Comparison of ENCODE assay signal across 8 cellular contexts in genomic region chr6:148559848-148560433, GRCh38.
A peak's percentile ranks its signal among the peaks of the same experiment; 100 is the strongest.
DNase-seq lines count a peak whose midpoint lies in the region; ATAC-seq and TF ChIP-seq lines count a peak whose summit lies in the region.

No MANE protein-coding gene starts in this region.

- TF ChIP-seq POLR2A in stomach (IDR thresholded peaks at IDR 0.05), result no peak

- WGBS in stomach, 5 donors, result 2 to 4% (median 3%) methylated on average over 27 to 46 of the region's 46 CpGs

- peaks cover 8% of the 10 kb centered on the region for H3K4me1 Mint-ChIP-seq in activated T-helper 17 cell treated with anti-CD3 and anti-CD28 coated beads, Interleukin-2, amount 50 U/mL, for 72 hours

- no peak overlapping the region for H3K27ac Mint-ChIP-seq in activated T-helper 17 cell treated with anti-CD3 and anti-CD28 coated beads, Interleukin-2, amount 50 U/mL, for 72 hours

- H3K9me2 ChIP-seq in PC-9 (ENCODE audit: insufficient read depth) (no peaks in the 10 kb centered on the region), neural cell (ENCODE audit: insufficient read depth, low read length) (no peaks in the 10 kb centered on the region)

- no peaks in the 10 kb centered on the region for H3K9me3 Mint-ChIP-seq in activated T-helper 17 cell treated with anti-CD3 and anti-CD28 coated beads, Interleukin-2, amount 50 U/mL, for 72 hours

- POLR2A ChIA-PET in PC-9 (lab: Charles Lee; ENCODE audit: unreplicated experiment), result no interaction called here

- H3K4me2 ChIP-seq in BLaER1 treated with 17β-estradiol and CSF1 and Interleukin-3, amounts not matched to agents 10 nM and 100 nM, result peak overlapping the region; percentile 68 to 96 (median 89)
- peak overlapping the region; percentile 88 for H3K4me2 ChIP-seq in PC-9
- no peak overlapping the region for H3K4me2 ChIP-seq in neural cell (ENCODE audit: low read length)

- peak overlapping the region in 4 of 11 experiments; percentile 22 to 52 (median 34); a peak in 4 of 22 replicates for H3K27ac ChIP-seq in BLaER1 treated with 17β-estradiol and CSF1 and Interleukin-3, amounts not matched to agents 10 nM and 100 nM
- H3K27ac ChIP-seq in PC-9 (no peak overlapping the region), neural cell (ENCODE audit: low read length) (no peak overlapping the region), stomach (peak overlapping the region in 2 of 5 donors; percentile 50 to 62)

- intact Hi-C loops in PC-9 (cut with micrococcal nuclease; ENCODE audit: unreplicated experiment), result loop anchor here (1.0 kb wide), 1 partner anchor 466 kb away; no protein-coding TSS in a partner anchor
- intact Hi-C loops in stomach (cut with DNase I; ENCODE audit: low total_unique reads), result loop anchor here (10.0 kb wide), 1 partner anchor 395 kb away; no protein-coding TSS in a partner anchor

- TF ChIP-seq EP300 in neural cell (conservative IDR thresholded peaks at IDR 0.05; ENCODE audit: poor library complexity, severe bottlenecking) (no peak), stomach (IDR thresholded peaks at IDR 0.05) (no peak)

- H3K79me2 ChIP-seq in PC-9 (ENCODE audit: low read depth) (no peaks in the 10 kb centered on the region), neural cell (replicated peaks; ENCODE audit: insufficient read depth, low read length) (no peaks in the 10 kb centered on the region)

- DNase-seq in HK-2 (ENCODE audit: unreplicated experiment) (peak; percentile 74), PC-9 (peak in 1 of 2 experiments; percentile 67), fibroblast of pulmonary artery (ENCODE audit: low read depth) (peak; percentile 72), stomach (peak; percentile 80)

- peak overlapping the region; percentile 85 for H2AFZ ChIP-seq in PC-9
- no peak overlapping the region for H2AFZ ChIP-seq in neural cell (ENCODE audit: low read depth, low read length)

- H3K9me3 ChIP-seq in BLaER1 treated with 17β-estradiol and CSF1 and Interleukin-3, amounts not matched to agents 10 nM and 100 nM (replicated peaks in 1 of 11), result no peaks in the 10 kb centered on the region; a peak in 1 of 22 replicates
- H3K9me3 ChIP-seq in PC-9 (ENCODE audit: insufficient read depth, low read depth) (no peaks in the 10 kb centered on the region), neural cell (ENCODE audit: low read length) (no peaks in the 10 kb centered on the region), stomach (no peaks in the 10 kb centered on the region)

- H3K27me3 ChIP-seq in BLaER1 treated with 17β-estradiol and CSF1 and Interleukin-3, amounts not matched to agents 10 nM and 100 nM, result peaks cover 0 to 14% (median 8%) of the 10 kb centered on the region in 11 experiments; a peak in 9 of 22 replicates
- H3K27me3 ChIP-seq in PC-9 (ENCODE audit: insufficient read depth, low read depth) (no peaks in the 10 kb centered on the region), neural cell (ENCODE audit: insufficient read depth, low read depth, low read length) (no peaks in the 10 kb centered on the region), stomach (no peaks in the 10 kb centered on the region)

- H3K27me3 Mint-ChIP-seq in activated T-helper 17 cell treated with anti-CD3 and anti-CD28 coated beads, Interleukin-2, amount 50 U/mL, for 72 hours, result peaks cover 15% of the 10 kb centered on the region

- H4K20me1 ChIP-seq in BLaER1 treated with 17β-estradiol and CSF1 and Interleukin-3, amounts not matched to agents 10 nM and 100 nM, result no peaks in the 10 kb centered on the region
- no peaks in the 10 kb centered on the region for H4K20me1 ChIP-seq in PC-9 (ENCODE audit: insufficient read depth)
- no peaks in the 10 kb centered on the region for H4K20me1 ChIP-seq in neural cell (ENCODE audit: insufficient read depth)

- peak overlapping the region; percentile 26 to 73 (median 61); a peak in 21 of 22 replicates for H3K9ac ChIP-seq in BLaER1 treated with 17β-estradiol and CSF1 and Interleukin-3, amounts not matched to agents 10 nM and 100 nM
- H3K9ac ChIP-seq in neural cell (ENCODE audit: low read length), result peak overlapping the region; percentile 36

- peak; percentile 87 for TF ChIP-seq RAD21 in neural cell (conservative IDR thresholded peaks at IDR 0.05)

- peak; percentile 79 for ATAC-seq in GM19324 (IDR thresholded peaks at IDR 0.05; ENCODE audit: low FRiP score, unreplicated experiment)
- peak; percentile 79 for ATAC-seq in activated T-helper 17 cell treated with anti-CD3 and anti-CD28 coated beads, Interleukin-2, amount 50 U/mL, for 72 hours (replicated peaks)

- H3F3A ChIP-seq in PC-9 (ENCODE audit: insufficient read depth, low read depth), result no peaks in the 10 kb centered on the region
- H3F3A ChIP-seq in neural cell (ENCODE audit: insufficient read depth, low read length, poor library complexity, severe bottlenecking), result no peaks in the 10 kb centered on the region

- H3K4me3 Mint-ChIP-seq in activated T-helper 17 cell treated with anti-CD3 and anti-CD28 coated beads, Interleukin-2, amount 50 U/mL, for 72 hours, result no peak overlapping the region

- no peaks in the 10 kb centered on the region for H3K36me3 ChIP-seq in BLaER1 treated with 17β-estradiol and CSF1 and Interleukin-3, amounts not matched to agents 10 nM and 100 nM
- H3K36me3 ChIP-seq in PC-9 (ENCODE audit: low read depth) (no peaks in the 10 kb centered on the region), neural cell (ENCODE audit: insufficient read depth, low read length) (no peaks in the 10 kb centered on the region), stomach (no peaks in the 10 kb centered on the region)

- CTCF ChIA-PET in PC-9 (lab: Charles Lee), result interaction anchor here (0.6 to 0.8 kb wide), 2 partner anchors 414 to 467 kb away, joined by 3 read pairs; no protein-coding TSS in a partner anchor

- peak overlapping the region; percentile 44 to 65 (median 54); a peak in 19 of 20 replicates for H3K4me3 ChIP-seq in BLaER1 treated with 17β-estradiol and CSF1 and Interleukin-3, amounts not matched to agents 10 nM and 100 nM
- H3K4me3 ChIP-seq in PC-9 (peak overlapping the region; percentile 59; the same call in 1 of the 2 replicates), fibroblast of pulmonary artery (replicated peaks; ENCODE audit: low read depth, low read length) (peak overlapping the region; percentile 53), neural cell (ENCODE audit: low read length) (peak overlapping the region; percentile 64), stomach (peak overlapping the region; percentile 47 to 60 (median 49))

- H3K36me3 Mint-ChIP-seq in activated T-helper 17 cell treated with anti-CD3 and anti-CD28 coated beads, Interleukin-2, amount 50 U/mL, for 72 hours (ENCODE audit: low read depth), result no peaks in the 10 kb centered on the region

- H3K4me1 ChIP-seq in BLaER1 treated with 17β-estradiol and CSF1 and Interleukin-3, amounts not matched to agents 10 nM and 100 nM, result peaks cover 36 to 55% (median 43%) of the 10 kb centered on the region in 10 experiments
- no peaks in the 10 kb centered on the region for H3K4me1 ChIP-seq in PC-9 (replicated peaks; ENCODE audit: insufficient read depth)
- peaks cover 4 to 11% (median 8%) of the 10 kb centered on the region in 4 donors for H3K4me1 ChIP-seq in stomach

- peak; percentile 92 for TF ChIP-seq CTCF in PC-9 (conservative IDR thresholded peaks at IDR 0.05)
- TF ChIP-seq CTCF in fibroblast of pulmonary artery (IDR thresholded peaks at IDR 0.05; ENCODE audit: low read length, missing control alignments), result peak; percentile 65
- TF ChIP-seq CTCF in neural cell (IDR thresholded peaks at IDR 0.05; ENCODE audit: poor library complexity, severe bottlenecking), result peak; percentile 91
- peak in 5 of 7 experiments; percentile 55 to 99 (median 95) for TF ChIP-seq CTCF in stomach (IDR thresholded peaks at IDR 0.05)

- no TSS peak for BruUV-seq in PC-9 (replicated peaks; lab: Mats Ljungman, UMichigan)

TF ChIP-seq in neural cell, 6 proteins besides CTCF, POLR2A, EP300 and RAD21:
- no peak for TF ChIP-seq TAF1 (IDR thresholded peaks at IDR 0.05; ENCODE audit: low read depth)
- TF ChIP-seq MXI1 (conservative IDR thresholded peaks at IDR 0.05; ENCODE audit: poor library complexity, severe bottlenecking), result peak; percentile 45
- TF ChIP-seq SMC3 (conservative IDR thresholded peaks at IDR 0.05; ENCODE audit: poor library complexity), result peak; percentile 91
